In the genomic region with DNA sequence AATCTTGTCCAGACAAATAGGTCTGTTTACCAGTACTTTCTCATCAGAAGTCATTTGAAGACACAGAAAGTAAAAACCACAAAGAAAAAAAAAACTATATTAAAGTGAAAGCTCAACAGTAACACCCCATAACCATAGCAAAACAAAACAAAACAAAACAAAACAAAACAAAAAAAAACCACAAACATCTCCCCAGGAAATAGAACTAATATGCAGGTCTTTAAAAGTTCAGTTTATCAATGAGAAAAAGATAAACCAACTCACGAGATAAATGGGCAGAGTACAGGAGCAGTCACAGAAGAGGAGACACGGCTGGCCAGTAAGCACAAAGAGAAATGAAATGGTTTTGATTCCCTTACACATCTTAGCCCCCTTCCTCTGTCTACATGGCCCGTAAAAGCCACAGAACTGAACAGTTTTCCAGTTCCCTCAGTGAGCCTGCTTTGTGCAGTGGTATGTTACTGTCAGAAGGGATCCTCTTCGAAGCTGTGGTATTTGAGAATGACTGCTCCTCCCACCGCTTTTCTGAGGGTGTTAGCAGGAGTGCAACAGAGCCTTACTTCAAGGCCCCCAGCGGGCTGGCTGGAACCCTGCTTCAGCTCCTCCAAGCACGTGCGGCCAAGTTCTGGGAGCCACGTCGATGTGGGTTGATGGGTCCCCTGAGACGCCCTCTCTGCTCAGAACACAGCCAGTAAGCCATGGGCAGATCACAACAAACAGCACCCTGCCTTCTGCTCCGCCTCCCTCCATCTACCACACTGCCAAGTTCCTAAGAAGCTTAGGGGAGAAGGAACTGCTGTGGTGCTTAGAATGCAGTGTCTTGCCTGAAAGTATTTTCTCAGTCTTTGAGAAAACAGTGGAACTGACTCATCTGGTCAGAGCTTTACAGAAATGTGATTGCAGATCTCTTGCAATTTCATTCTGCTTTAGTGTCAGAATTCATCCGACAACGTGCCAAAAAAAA, we compare ENCODE assay signal across 8 cellular contexts. TPM values are rescaled to one million over a fixed set of nuclear protein-coding genes. Genes with fewer than 3 reads are reported as not detected.
DNase-seq lines count a peak whose midpoint lies in the region; ATAC-seq and TF ChIP-seq lines count a peak whose summit lies in the region.

No MANE protein-coding gene starts in this region.

- peak; percentile 62 for ATAC-seq in activated T-helper 17 cell treated with anti-CD3 and anti-CD28 coated beads, Interleukin-2, amount 50 U/mL, for 72 hours (replicated peaks)
- peak; percentile 89 for ATAC-seq in omental fat pad (ENCODE audit: low FRiP score)

- no peaks in the 10 kb centered on the region for H3K36me3 Mint-ChIP-seq in HFFc6 (ENCODE audit: low read depth)
- H3K36me3 Mint-ChIP-seq in activated T-helper 17 cell treated with anti-CD3 and anti-CD28 coated beads, Interleukin-2, amount 50 U/mL, for 72 hours (ENCODE audit: low read depth): peaks cover 6% of the 10 kb centered on the region

- H3K27me3 Mint-ChIP-seq in HFFc6 (ENCODE audit: insufficient read depth): peaks cover 1% of the 10 kb centered on the region; the same call in 1 of the 2 replicates
- H3K27me3 Mint-ChIP-seq in activated T-helper 17 cell treated with anti-CD3 and anti-CD28 coated beads, Interleukin-2, amount 50 U/mL, for 72 hours: no peaks in the 10 kb centered on the region

- DNase-seq in GM10248 (ENCODE audit: extremely low spot score) (peak; percentile 49), HFFc6 (peak; percentile 89), NCI-H524 (lab: John Stamatoyannopoulos, UW) (peak; percentile 38 to 71), foreskin fibroblast (peak; percentile 77 to 91), omental fat pad (ENCODE audit: low spot score) (no peak), SW 1271 (lab: John Stamatoyannopoulos, UW) (no peak), COLO668 (lab: John Stamatoyannopoulos, UW; ENCODE audit: unreplicated experiment) (no peak)

- H3K4me1 Mint-ChIP-seq in HFFc6 (ENCODE audit: low read depth): peaks cover 58% of the 10 kb centered on the region
- H3K4me1 Mint-ChIP-seq in activated T-helper 17 cell treated with anti-CD3 and anti-CD28 coated beads, Interleukin-2, amount 50 U/mL, for 72 hours: peaks cover 52% of the 10 kb centered on the region

- H3K4me3 Mint-ChIP-seq in HFFc6: peak overlapping the region; percentile 86
- H3K4me3 Mint-ChIP-seq in activated T-helper 17 cell treated with anti-CD3 and anti-CD28 coated beads, Interleukin-2, amount 50 U/mL, for 72 hours: peak overlapping the region; percentile 74

- H3K4me3 ChIP-seq in foreskin fibroblast (ENCODE audit: low read depth in 1 of 2, low read length in 2 of 2): peak overlapping the region; percentile 35 to 50

- H3K9me3 Mint-ChIP-seq in HFFc6: no peaks in the 10 kb centered on the region
- H3K9me3 Mint-ChIP-seq in activated T-helper 17 cell treated with anti-CD3 and anti-CD28 coated beads, Interleukin-2, amount 50 U/mL, for 72 hours: no peaks in the 10 kb centered on the region

- POLR2A ChIA-PET in GM10248 (lab: Yijun Ruan, JAX): interaction anchor here (0.9 to 1.3 kb wide), 2 partner anchors 10 to 20 kb away, joined by 3 to 4 read pairs; no protein-coding TSS in a partner anchor

- peak overlapping the region; percentile 96 for H3K27ac Mint-ChIP-seq in HFFc6
- peak overlapping the region; percentile 94 for H3K27ac Mint-ChIP-seq in activated T-helper 17 cell treated with anti-CD3 and anti-CD28 coated beads, Interleukin-2, amount 50 U/mL, for 72 hours

- CTCF ChIA-PET in GM10248 (lab: Yijun Ruan, JAX): interaction anchor here (0.9 to 7.3 kb wide), 11 partner anchors 9 to 201 kb away, joined by 3 to 44 read pairs (median 3); no protein-coding TSS in a partner anchor

- TF ChIP-seq CTCF in GM10248 (IDR thresholded peaks at IDR 0.05; ENCODE audit: control extremely low read depth, extremely low read depth, low read depth, missing control alignments) (no peak), HFFc6 (IDR thresholded peaks at IDR 0.05) (no peak), foreskin fibroblast (IDR thresholded peaks at IDR 0.05; ENCODE audit: low read depth, low read length) (no peak), omental fat pad (IDR thresholded peaks at IDR 0.05) (no peak)

RNA-seq across cellular contexts. Expression of gene UST, which starts 14.0 kb away (rescaled TPM):
- total RNA-seq in HFFc6 (2021; fragmentation: NEBNext Ultra II Directional; extraction: Animal tissue kit (Norgen Biotek cat#: 25700)): 10 to 100 TPM; 12.9 to 17.3 (median 16.7) TPM
- 1 to 10 TPM; 1.6 to 7.5 TPM for total RNA-seq in activated T-helper 17 cell treated with anti-CD3 and anti-CD28 coated beads, Interleukin-2, amount 50 U/mL, for 72 hours
- 10 to 100 TPM in 3 of 4 donors, 1 to 10 TPM in 1; 9.2 to 20.8 (median 15.0) TPM for total RNA-seq in omental fat pad

Comparison
In these comparisons a context has a peak if more than half of its experiments do, and no peak if none do; other contexts are left out.
1. DNase-seq: peak in GM10248 (single experiment), HFFc6 (single experiment), NCI-H524 (2 of 2) and foreskin fibroblast (2 of 2); none in omental fat pad (single experiment), SW 1271 (0 of 2) and COLO668 (single experiment).